10 cellular contexts compared by ENCODE assay signal in the genomic region with DNA sequence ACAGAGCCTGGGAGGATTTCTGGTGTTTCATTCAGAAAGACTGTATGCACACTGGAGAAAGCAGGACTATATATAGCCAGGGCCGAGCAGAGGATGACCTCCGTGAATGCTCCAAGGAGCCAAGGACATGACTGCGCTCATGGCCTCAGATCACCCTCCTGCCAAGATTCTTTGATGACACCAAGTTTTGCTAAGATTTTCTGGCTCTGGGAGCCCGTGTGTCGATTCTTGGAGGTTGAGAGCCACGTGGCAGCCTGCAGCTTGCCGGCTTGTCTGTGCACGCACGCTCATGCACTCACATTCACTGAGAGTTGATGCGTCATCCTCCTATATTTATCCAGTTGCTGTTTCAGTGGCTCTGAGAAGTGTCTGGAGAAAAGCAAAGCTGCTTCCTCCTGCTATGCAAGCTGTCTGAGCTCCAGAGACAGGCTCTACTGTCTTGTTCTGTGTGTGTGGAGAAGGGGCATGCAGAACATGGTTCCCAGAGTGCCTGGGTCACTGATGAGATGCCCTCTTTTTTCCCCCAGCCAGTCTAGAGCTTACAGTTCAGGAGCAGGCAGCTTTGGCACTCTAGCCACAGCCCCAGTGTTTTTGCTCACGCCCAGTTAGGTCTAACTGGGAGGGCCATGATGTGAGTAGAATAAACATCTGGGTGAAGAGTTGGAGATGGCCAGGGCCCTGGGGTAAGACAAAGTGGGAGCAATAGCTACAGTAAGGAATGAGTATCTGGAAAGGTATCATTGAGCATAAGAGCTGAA.
DNase-seq lines count a peak whose midpoint lies in the region; ATAC-seq and TF ChIP-seq lines count a peak whose summit lies in the region.
"Had no signal": no experiment of that assay in that cellular context is flagged by ENCODE, and none has a peak within 500 bp of the region (broad histone marks: within the 10 kb centered on the region; RNA-seq: fewer than 3 reads in every experiment).

No MANE protein-coding gene starts in this region.

- TF ChIP-seq POLR2A in adrenal gland (IDR thresholded peaks at IDR 0.05), result peak in 1 of 2 donors; percentile 83

- H3K27ac ChIP-seq in adrenal gland (peak overlapping the region in 4 of 5 donors; percentile 71 to 87 (median 76)), temporal lobe (ENCODE audit: low read depth, low read length) (peak overlapping the region; percentile 66)

- H3K9me3 Mint-ChIP-seq in activated T-helper 1 cell treated with anti-CD3 and anti-CD28 coated beads, Interleukin-12 subunit alpha, Interleukin-12 subunit beta, Interleukin-2, Interleukin-4 antibody, amounts not matched to agents 30 ng/mL and 10 ng/mL and 1 ng/mL, durations not matched to agents 14 hours and 24 hours and 36 hours, result no peaks in the 10 kb centered on the region
- H3K9me3 Mint-ChIP-seq: nephron had no signal

- peaks cover 5 to 16% of the 10 kb centered on the region in 2 donors for H3K4me1 ChIP-seq in adrenal gland (replicated peaks in 1 of 2)

- H3K36me3 ChIP-seq in adrenal gland (replicated peaks in 1 of 2), result no peaks in the 10 kb centered on the region

- 37 to 64% (median 38%) methylated on average over 10 to 11 of the region's 11 CpGs for WGBS in adrenal gland, 4 donors

- H3K27me3 ChIP-seq in adrenal gland, result no peaks in the 10 kb centered on the region

- H3K27me3 Mint-ChIP-seq in activated T-helper 1 cell treated with anti-CD3 and anti-CD28 coated beads, Interleukin-12 subunit alpha, Interleukin-12 subunit beta, Interleukin-2, Interleukin-4 antibody, amounts not matched to agents 30 ng/mL and 10 ng/mL and 1 ng/mL, durations not matched to agents 14 hours and 24 hours and 36 hours (ENCODE audit: insufficient read depth), result peaks cover 22% of the 10 kb centered on the region

- ATAC-seq in HG03432 (IDR thresholded peaks at IDR 0.05; ENCODE audit: unreplicated experiment) (peak; percentile 54), left cardiac atrium (peak; percentile 91 to 94), HG03095 (IDR thresholded peaks at IDR 0.05; ENCODE audit: unreplicated experiment) (no peak), HG02571 (IDR thresholded peaks at IDR 0.05; ENCODE audit: unreplicated experiment) (no peak)

- no peaks in the 10 kb centered on the region for H3K9me3 ChIP-seq in adrenal gland (replicated peaks in 1 of 3)

- no peak overlapping the region for H3K27ac Mint-ChIP-seq in activated T-helper 1 cell treated with anti-CD3 and anti-CD28 coated beads, Interleukin-12 subunit alpha, Interleukin-12 subunit beta, Interleukin-2, Interleukin-4 antibody, amounts not matched to agents 30 ng/mL and 10 ng/mL and 1 ng/mL, durations not matched to agents 14 hours and 24 hours and 36 hours
- H3K27ac Mint-ChIP-seq: nephron had no signal

- no peak for TF ChIP-seq CTCF in adrenal gland (IDR thresholded peaks at IDR 0.05)

- peak; percentile 85 to 97 (median 94) for DNase-seq in adrenal gland
- peak; percentile 61 for DNase-seq in left cardiac atrium
- no peak for DNase-seq in AML-193 (lab: John Stamatoyannopoulos, UW)
- DNase-seq in activated T-helper 1 cell treated with anti-CD3 and anti-CD28 coated beads, Interleukin-12 subunit alpha, Interleukin-12 subunit beta, Interleukin-2, Interleukin-4 antibody, amounts not matched to agents 30 ng/mL and 10 ng/mL and 1 ng/mL, durations not matched to agents 14 hours and 24 hours and 36 hours (ENCODE audit: low spot score), result no peak
- DNase-seq: activated naive CD4-positive, alpha-beta T cell had no signal

- H3K4me3 Mint-ChIP-seq in activated T-helper 1 cell treated with anti-CD3 and anti-CD28 coated beads, Interleukin-12 subunit alpha, Interleukin-12 subunit beta, Interleukin-2, Interleukin-4 antibody, amounts not matched to agents 30 ng/mL and 10 ng/mL and 1 ng/mL, durations not matched to agents 14 hours and 24 hours and 36 hours, result no peak overlapping the region
- H3K4me3 Mint-ChIP-seq: nephron had no signal

- no peak overlapping the region for H3K4me3 ChIP-seq in adrenal gland

- H3K36me3 Mint-ChIP-seq in activated T-helper 1 cell treated with anti-CD3 and anti-CD28 coated beads, Interleukin-12 subunit alpha, Interleukin-12 subunit beta, Interleukin-2, Interleukin-4 antibody, amounts not matched to agents 30 ng/mL and 10 ng/mL and 1 ng/mL, durations not matched to agents 14 hours and 24 hours and 36 hours (ENCODE audit: low read depth), result no peaks in the 10 kb centered on the region

- intact Hi-C loops in adrenal gland (cut with DNase I), result no loop called here
- intact Hi-C loops in left cardiac atrium (cut with DNase I), result no loop called here
- intact Hi-C loops in activated T-helper 1 cell treated with anti-CD3 and anti-CD28 coated beads, Interleukin-12 subunit alpha, Interleukin-12 subunit beta, Interleukin-2, Interleukin-4 antibody, amounts not matched to agents 30 ng/mL and 10 ng/mL and 1 ng/mL, durations not matched to agents 14 hours and 24 hours and 36 hours (cut with micrococcal nuclease), result no loop called here

- no peaks in the 10 kb centered on the region for H3K4me1 Mint-ChIP-seq in activated T-helper 1 cell treated with anti-CD3 and anti-CD28 coated beads, Interleukin-12 subunit alpha, Interleukin-12 subunit beta, Interleukin-2, Interleukin-4 antibody, amounts not matched to agents 30 ng/mL and 10 ng/mL and 1 ng/mL, durations not matched to agents 14 hours and 24 hours and 36 hours (ENCODE audit: low read depth)

Comparison
In these comparisons a context has a peak if more than half of its experiments do, and no peak if none do; other contexts are left out.
1. ATAC-seq: peak in HG03432 (single experiment) and left cardiac atrium (2 of 2); none in HG03095 (single experiment) and HG02571 (single experiment).
2. DNase-seq: peak in adrenal gland (7 of 7) and left cardiac atrium (single experiment); none in AML-193 (0 of 2) and activated T-helper 1 cell treated with anti-CD3 and anti-CD28 coated beads, Interleukin-12 subunit alpha, Interleukin-12 subunit beta, Interleukin-2, Interleukin-4 antibody, amounts not matched to agents 30 ng/mL and 10 ng/mL and 1 ng/mL, durations not matched to agents 14 hours and 24 hours and 36 hours (single experiment).